27 cellular contexts compared by ENCODE assay signal in genomic region chr6:714100-714499, GRCh38. TPM values are rescaled to one million over a fixed set of nuclear protein-coding genes. Genes with fewer than 3 reads are reported as not detected.
"Had no signal": no experiment of that assay in that cellular context is flagged by ENCODE, and none has a peak within 500 bp of the region (broad histone marks: within the 10 kb centered on the region; RNA-seq: fewer than 3 reads in every experiment).

No MANE protein-coding gene starts in this region.

- DNase-seq: activated CD4-positive, alpha-beta T cell treated with anti-CD3 and anti-CD28 coated beads, Interleukin-2, amount 50 U/mL, for 1 hour; activated CD4-positive, CD25-positive, alpha-beta regulatory T cell; activated CD8-positive, alpha-beta memory T cell treated with anti-CD3 and anti-CD28 coated beads, Interleukin-2, amount 50 U/mL, for 4 hours; activated CD8-positive, alpha-beta T cell treated with anti-CD3 and anti-CD28 coated beads for 36 hours; activated naive CD4-positive, alpha-beta T cell treated with anti-CD3 and anti-CD28 coated beads, Interleukin-2, amount 50 U/mL, for 16 hours; activated T-cell treated with anti-CD3 and anti-CD28 coated beads, Interleukin-2, amount 50 U/mL, for 72 hours; amniotic stem cell; body of pancreas; central memory CD4-positive, alpha-beta T cell; NCI-H1105 treated with DMSO at 0.1 percent for 48 hours; NCI-H146; NCI-H187 treated with DMSO at 0.1 percent for 48 hours; NCI-H2081 treated with DMSO at 0.1 percent for 48 hours; NCI-H2171 treated with DMSO at 0.1 percent for 48 hours; NCI-H226; NCI-H526; PC-3; SHP77 treated with DMSO at 0.1 percent for 48 hours; T-cell; T-helper 2 cell; T1000 had no signal

- H3K27me3 ChIP-seq: ascending aorta, body of pancreas had no signal

- ATAC-seq: activated CD8-positive, alpha-beta T cell treated with anti-CD3 and anti-CD28 coated beads for 36 hours; activated T-cell treated with anti-CD3 and anti-CD28 coated beads, Interleukin-2, amount 50 U/mL, for 72 hours; body of pancreas; PC-3; T-cell had no signal

- H3K36me3 ChIP-seq: ascending aorta had no signal

- H3K9me3 ChIP-seq: ascending aorta had no signal

- H3K4me3 ChIP-seq: ascending aorta, body of pancreas, SK-N-MC had no signal

- FAIRE-seq: bronchial epithelial cell, RCC 7860, TTC549 had no signal

- H3K27ac ChIP-seq: ascending aorta, body of pancreas, SK-N-MC, VCaP had no signal

RNA-seq across cellular contexts. Expression of gene HUS1B, which starts 57.2 kb away (rescaled TPM):
- total RNA-seq: ascending aorta had no signal
